Comparison of ENCODE assay signal across 11 cellular contexts in the genomic region with DNA sequence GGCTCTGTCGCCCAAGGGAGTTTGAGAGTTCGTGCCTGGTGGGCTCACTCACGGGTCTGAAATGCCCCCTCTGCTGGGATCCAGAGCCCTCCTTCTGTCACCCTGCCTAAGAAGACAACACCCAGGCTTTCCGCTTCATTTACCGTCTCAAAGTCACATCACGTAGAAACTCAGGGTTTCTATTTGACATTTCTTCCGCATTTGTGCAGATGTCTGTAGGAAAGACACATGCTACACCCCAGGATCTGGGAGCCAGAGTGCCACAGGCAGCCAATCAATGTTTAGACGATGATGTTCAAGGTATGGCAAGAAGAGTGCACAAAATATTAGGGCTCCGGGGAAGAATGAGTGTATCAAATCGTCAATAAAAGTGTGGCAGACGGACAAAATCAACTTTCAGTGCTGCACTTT. TPM values are rescaled to one million over a fixed set of nuclear protein-coding genes. Genes with fewer than 3 reads are reported as not detected.
DNase-seq lines count a peak whose midpoint lies in the region; ATAC-seq lines count a peak whose summit lies in the region.
"Had no signal": no experiment of that assay in that cellular context is flagged by ENCODE, and none has a peak within 500 bp of the region (broad histone marks: within the 10 kb centered on the region; RNA-seq: fewer than 3 reads in every experiment).

No MANE protein-coding gene starts in this region.

- no peak overlapping the region for H3K4me3 ChIP-seq in HAP-1
- H3K4me3 ChIP-seq: psoas muscle had no signal

- no peaks in the 10 kb centered on the region for H3K36me3 ChIP-seq in HAP-1 (replicated peaks)

- peak overlapping the region; percentile 70 to 91 (median 85) for H3K4me3 Mint-ChIP-seq in immature natural killer cell

- H3K36me3 Mint-ChIP-seq in immature natural killer cell = peaks cover 26 to 35% (median 26%) of the 10 kb centered on the region in 3 donors

- no peaks in the 10 kb centered on the region for H3K9me3 Mint-ChIP-seq in immature natural killer cell

- ATAC-seq in GM18517 (IDR thresholded peaks at IDR 0.05; ENCODE audit: unreplicated experiment) = peak; percentile 64
- ATAC-seq in GM21390 (IDR thresholded peaks at IDR 0.05; ENCODE audit: unreplicated experiment) = peak; percentile 56
- ATAC-seq in HG03432 (IDR thresholded peaks at IDR 0.05; ENCODE audit: unreplicated experiment) = peak; percentile 59
- ATAC-seq: psoas muscle had no signal

- DNase-seq in immature natural killer cell = no peak
- DNase-seq in medulla oblongata (ENCODE audit: extremely low spot score) = no peak
- DNase-seq in SW480 (ENCODE audit: low spot score) = no peak
- no peak for DNase-seq in HAP-1 (ENCODE audit: low spot score in 2 of 2)
- DNase-seq in NCI-H1694 treated with DMSO at 0.1 percent for 48 hours (lab: John Stamatoyannopoulos, UW) = no peak
- DNase-seq: cortex of kidney, OCI-M1, psoas muscle had no signal

- no peaks in the 10 kb centered on the region for H3K27me3 ChIP-seq in HAP-1 (ENCODE audit: low read depth)

- H3K4me1 Mint-ChIP-seq in immature natural killer cell = peaks cover 98% of the 10 kb centered on the region in 2 donors

- H3K27me3 Mint-ChIP-seq in immature natural killer cell (ENCODE audit: low read depth in 3 of 3) = no peaks in the 10 kb centered on the region

- H3K4me1 ChIP-seq in HAP-1 = no peaks in the 10 kb centered on the region
- H3K4me1 ChIP-seq: psoas muscle had no signal

- H3K27ac Mint-ChIP-seq in immature natural killer cell = peak overlapping the region; percentile 94 to 99 (median 95)

- in situ Hi-C loops in HAP-1 (cut with MboI; ENCODE audit: low sequenced_read_pairs) = no loop called here

- no peaks in the 10 kb centered on the region for H3K9me3 ChIP-seq in HAP-1
- H3K9me3 ChIP-seq: psoas muscle had no signal

RNA-seq across cellular contexts. Expression of a gene that starts 24.4 kb away (rescaled TPM):
- 1 to 10 TPM; 3.1 to 7.8 (median 5.9) TPM for polyA plus RNA-seq in immature natural killer cell
